Comparison of ENCODE assay signal across 32 cellular contexts in the genomic region with DNA sequence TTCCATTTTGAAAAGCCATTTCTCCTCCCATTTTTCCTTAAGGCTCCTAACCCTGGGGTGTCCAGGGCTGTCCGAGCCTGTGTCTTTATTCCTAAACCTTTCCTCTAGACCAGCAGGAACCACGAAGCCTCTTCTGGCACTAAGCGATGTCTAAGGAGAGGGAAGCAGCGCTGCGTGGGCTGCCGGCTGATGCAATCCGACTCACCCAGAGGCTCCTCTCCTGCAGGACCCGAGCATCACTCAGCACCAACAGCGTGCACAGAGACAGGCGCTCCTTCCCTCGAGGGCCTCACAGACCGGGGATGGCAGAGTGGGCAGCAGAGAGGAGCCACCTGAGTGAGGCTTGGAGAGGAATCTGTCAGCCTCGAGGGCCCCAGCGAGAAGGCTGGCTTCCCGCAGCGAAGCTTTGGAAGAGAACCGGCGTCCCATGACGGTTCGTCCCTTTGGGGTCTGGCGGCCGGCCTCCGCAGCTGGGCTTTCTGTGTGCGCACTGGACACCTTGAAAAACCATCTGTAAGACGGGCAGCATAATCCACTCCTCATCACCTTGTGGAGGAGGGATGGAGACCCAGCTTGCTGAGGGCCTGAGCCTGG.
A peak's percentile ranks its signal among the peaks of the same experiment; 100 is the strongest.
DNase-seq lines count a peak whose midpoint lies in the region; ATAC-seq and TF ChIP-seq lines count a peak whose summit lies in the region.
"Had no signal": no experiment of that assay in that cellular context is flagged by ENCODE, and none has a peak within 500 bp of the region (broad histone marks: within the 10 kb centered on the region; RNA-seq: fewer than 3 reads in every experiment).

No MANE protein-coding gene starts in this region.

- TF ChIP-seq CTCF in GM23338 (conservative IDR thresholded peaks at IDR 0.05; ENCODE audit: low read depth in 2 of 2) (no peak), mammary epithelial cell (conservative IDR thresholded peaks at IDR 0.05 in 1 of 2, IDR thresholded peaks at IDR 0.05 in 1 of 2; ENCODE audit: extremely low read depth in 1 of 2, insufficient read depth in 1 of 2, low read depth in 1 of 2, low read length in 2 of 2) (no peak), neural progenitor cell (IDR thresholded peaks at IDR 0.05) (no peak), mesothelial cell of epicardium (IDR thresholded peaks at IDR 0.05; ENCODE audit: unreplicated experiment) (no peak)

- peak overlapping the region; percentile 85 for H2AFZ ChIP-seq in GM23338
- H2AFZ ChIP-seq in mammary epithelial cell (ENCODE audit: low read depth, low read length) = peak overlapping the region; percentile 79
- peak overlapping the region; percentile 3 for H2AFZ ChIP-seq in neural progenitor cell (replicated peaks)

- H3K9me3 ChIP-seq in NT2/D1 (ENCODE audit: insufficient read depth, low read length) (no peaks in the 10 kb centered on the region), mammary epithelial cell (replicated peaks; ENCODE audit: insufficient read depth, low read length) (no peaks in the 10 kb centered on the region), neural progenitor cell (ENCODE audit: low read depth) (no peaks in the 10 kb centered on the region)
- H3K9me3 ChIP-seq: A549, HAP-1, pancreas had no signal

- H3K79me2 ChIP-seq in GM23338 (replicated peaks; ENCODE audit: insufficient read depth) (no peaks in the 10 kb centered on the region), mammary epithelial cell (ENCODE audit: insufficient read depth, low read length) (no peaks in the 10 kb centered on the region), neural progenitor cell (ENCODE audit: low read depth) (no peaks in the 10 kb centered on the region)

- H3K4me3 ChIP-seq in GM23338 (no peak overlapping the region), NT2/D1 (ENCODE audit: insufficient read length, low read depth) (no peak overlapping the region), mammary epithelial cell (replicated peaks in 1 of 3; ENCODE audit: insufficient read depth in 1 of 3, low read depth in 2 of 3, low read length in 3 of 3) (no peak overlapping the region), neural progenitor cell (no peak overlapping the region)
- H3K4me3 ChIP-seq: A549, HAP-1, pancreas, skin epidermis had no signal

- CTCF ChIA-PET in mammary epithelial cell (lab: Charles Lee; ENCODE audit: low non-redundant PET) (no interaction called here), T-cell (lab: Charles Lee) (no interaction called here)

- no TSS peak for BruUV-seq in mammary epithelial cell (replicated peaks; lab: Mats Ljungman, UMichigan)

- POLR2A ChIA-PET in T-cell (lab: Charles Lee) = no interaction called here

- ATAC-seq in GM23338 (peak; percentile 50; the same call in 2 of the 3 replicates), GM21390 (IDR thresholded peaks at IDR 0.05; ENCODE audit: unreplicated experiment) (no peak), T-cell (replicated peaks in 1 of 4) (no peak)
- ATAC-seq: A549; left lobe of liver; pancreas; PC-3; stimulated activated naive CD8-positive, alpha-beta T cell treated with anti-CD3 and anti-CD28 coated beads, Interleukin-15, Interleukin-2, amounts not matched to agents 100 U/mL and 50 U/mL, for 24 hours had no signal

- peaks cover 9% of the 10 kb centered on the region for H3K27me3 Mint-ChIP-seq in GM23338 (ENCODE audit: insufficient read depth, low read depth, poor library complexity)
- H3K27me3 Mint-ChIP-seq in neural progenitor cell (ENCODE audit: insufficient read depth, low read depth) = peaks cover 25% of the 10 kb centered on the region
- H3K27me3 Mint-ChIP-seq in mesothelial cell of epicardium (ENCODE audit: low read depth) = no peaks in the 10 kb centered on the region
- peaks cover 13 to 16% of the 10 kb centered on the region in 2 donors for H3K27me3 Mint-ChIP-seq in T-cell

- H3F3A ChIP-seq in GM23338 (replicated peaks; ENCODE audit: low read depth) = no peaks in the 10 kb centered on the region
- peaks cover 14% of the 10 kb centered on the region for H3F3A ChIP-seq in neural progenitor cell (ENCODE audit: low read depth)

- H3K4me2 ChIP-seq in GM23338 (no peak overlapping the region), mammary epithelial cell (ENCODE audit: insufficient read depth, low read depth, low read length) (no peak overlapping the region), neural progenitor cell (no peak overlapping the region)
- H3K4me2 ChIP-seq: A549 had no signal

- H3K4me3 Mint-ChIP-seq in GM23338 (no peak overlapping the region), neural progenitor cell (no peak overlapping the region), mesothelial cell of epicardium (no peak overlapping the region), T-cell (no peak overlapping the region)
- H3K4me3 Mint-ChIP-seq: activated naive CD8-positive, alpha-beta T cell treated with anti-CD3 and anti-CD28 coated beads for 36 hours; CD4-positive, alpha-beta T cell; dendritic cell treated with granulocyte-macrophage colony-stimulating factor and Interleukin-4, amounts not matched to agents 40 ng/mL and 50 ng/mL, for 4 days; naive B cell had no signal

- WGBS in mammary epithelial cell (ENCODE audit: low coverage, missing lambda C conversion rate) = 55% methylated on average over 23 of the region's 25 CpGs

- H3K9me3 Mint-ChIP-seq in GM23338 (no peaks in the 10 kb centered on the region; the same call in 2 of the 3 replicates), neural progenitor cell (no peaks in the 10 kb centered on the region), mesothelial cell of epicardium (no peaks in the 10 kb centered on the region), T-cell (no peaks in the 10 kb centered on the region)
- H3K9me3 Mint-ChIP-seq: activated naive CD8-positive, alpha-beta T cell treated with anti-CD3 and anti-CD28 coated beads for 36 hours; CD4-positive, alpha-beta T cell; dendritic cell treated with granulocyte-macrophage colony-stimulating factor and Interleukin-4, amounts not matched to agents 40 ng/mL and 50 ng/mL, for 4 days; naive B cell had no signal

- H4K20me1 ChIP-seq in GM23338 (replicated peaks; ENCODE audit: insufficient read depth) (no peaks in the 10 kb centered on the region), mammary epithelial cell (ENCODE audit: insufficient read depth, low read length) (no peaks in the 10 kb centered on the region), neural progenitor cell (ENCODE audit: low read depth) (no peaks in the 10 kb centered on the region)

- peak overlapping the region; percentile 42 for H3K9ac ChIP-seq in NT2/D1 (ENCODE audit: insufficient read length, low read depth)
- H3K9ac ChIP-seq in mammary epithelial cell (ENCODE audit: insufficient read depth, low read length) = no peak overlapping the region
- no peak overlapping the region for H3K9ac ChIP-seq in neural progenitor cell

- H3K27ac ChIP-seq in GM23338 (ENCODE audit: low read depth) = no peak overlapping the region
- no peak overlapping the region for H3K27ac ChIP-seq in mammary epithelial cell (ENCODE audit: insufficient read depth, low read depth, low read length)
- H3K27ac ChIP-seq in neural progenitor cell = no peak overlapping the region
- H3K27ac ChIP-seq: HL-60, pancreas, VCaP had no signal

- in situ Hi-C loops in mammary epithelial cell (cut with MboI; ENCODE audit: low sequenced_read_pairs in 2 of 2) = no loop called here

- intact Hi-C loops in mammary epithelial cell (cut with micrococcal nuclease) = no loop called here

- H3K27ac Mint-ChIP-seq in GM23338 (no peak overlapping the region), neural progenitor cell (peak overlapping the region; percentile 87), mesothelial cell of epicardium (no peak overlapping the region), T-cell (no peak overlapping the region)
- H3K27ac Mint-ChIP-seq: activated naive CD8-positive, alpha-beta T cell treated with anti-CD3 and anti-CD28 coated beads for 36 hours; CD4-positive, alpha-beta T cell; dendritic cell treated with granulocyte-macrophage colony-stimulating factor and Interleukin-4, amounts not matched to agents 40 ng/mL and 50 ng/mL, for 4 days had no signal

- no peaks in the 10 kb centered on the region for H3K9me2 ChIP-seq in GM23338 (ENCODE audit: insufficient read depth)

- H3K36me3 Mint-ChIP-seq in GM23338 (ENCODE audit: low read depth) (no peaks in the 10 kb centered on the region), neural progenitor cell (no peaks in the 10 kb centered on the region), mesothelial cell of epicardium (no peaks in the 10 kb centered on the region), T-cell (no peaks in the 10 kb centered on the region)
- H3K36me3 Mint-ChIP-seq: activated naive CD8-positive, alpha-beta T cell treated with anti-CD3 and anti-CD28 coated beads for 36 hours; naive B cell had no signal

- DNase-seq in GM23338 (ENCODE audit: low spot score) (no peak), NT2/D1 (ENCODE audit: low read depth, low spot score) (no peak), mammary epithelial cell (no peak), neural progenitor cell (ENCODE audit: low spot score) (no peak), mesothelial cell of epicardium (ENCODE audit: low spot score in 2 of 2, unreplicated experiment in 2 of 2) (no peak), T-cell (no peak), occipital lobe (lab: John Stamatoyannopoulos, UW) (no peak)
- DNase-seq: activated CD4-positive, alpha-beta T cell treated with anti-CD3 and anti-CD28 coated beads for 48 hours; activated CD8-positive, alpha-beta memory T cell treated with anti-CD3 and anti-CD28 coated beads for 24 hours; activated naive CD8-positive, alpha-beta T cell treated with anti-CD3 and anti-CD28 coated beads for 36 hours; activated T-cell treated with anti-CD3 and anti-CD28 coated beads for 4 hours; CD4-positive, alpha-beta T cell; central memory CD4-positive, alpha-beta T cell; midbrain; naive B cell; NCI-H1417 treated with DMSO at 0.1 percent for 48 hours; NCI-H2029 treated with DMSO at 0.1 percent for 48 hours; NCI-H524 treated with DMSO at 0.1 percent for 48 hours; NK-92 treated with Interleukin-12 subunit alpha and Interleukin-12 subunit beta, amount 100 ng/mL, for 24 hours; pancreas; PC-3; retina; SHP77 treated with DMSO at 0.1 percent for 48 hours; stimulated activated naive CD8-positive, alpha-beta T cell treated with anti-CD3 and anti-CD28 coated beads, Interleukin-15, Interleukin-2, amounts not matched to agents 100 U/mL and 50 U/mL, for 24 hours had no signal

- dilution Hi-C loops in mammary epithelial cell (cut with HindIII; ENCODE audit: low sequenced_read_pairs) = loop anchor here (5.0 kb wide), 1 partner anchor 100 kb away; no protein-coding TSS in a partner anchor

- H3K27me3 ChIP-seq in GM23338 (ENCODE audit: insufficient read depth) (no peaks in the 10 kb centered on the region), NT2/D1 (ENCODE audit: insufficient read depth, insufficient read length) (peaks cover 4% of the 10 kb centered on the region), mammary epithelial cell (ENCODE audit: insufficient read depth, low read length) (no peaks in the 10 kb centered on the region), neural progenitor cell (no peaks in the 10 kb centered on the region)
- H3K27me3 ChIP-seq: pancreas had no signal

- H3K4me1 Mint-ChIP-seq in GM23338 = peaks cover 13% of the 10 kb centered on the region
- H3K4me1 Mint-ChIP-seq in neural progenitor cell = peaks cover 37% of the 10 kb centered on the region
- H3K4me1 Mint-ChIP-seq in mesothelial cell of epicardium = peaks cover 8% of the 10 kb centered on the region
- no peaks in the 10 kb centered on the region for H3K4me1 Mint-ChIP-seq in T-cell
- H3K4me1 Mint-ChIP-seq: naive B cell had no signal

- H3K4me1 ChIP-seq in GM23338 (ENCODE audit: insufficient read depth) (no peaks in the 10 kb centered on the region), NT2/D1 (ENCODE audit: insufficient read depth, insufficient read length) (peaks cover 24% of the 10 kb centered on the region), mammary epithelial cell (ENCODE audit: insufficient read depth, low read length) (peaks cover 27% of the 10 kb centered on the region), neural progenitor cell (peaks cover 10% of the 10 kb centered on the region)
- H3K4me1 ChIP-seq: HAP-1, pancreas had no signal

- H3K36me3 ChIP-seq in GM23338 (ENCODE audit: insufficient read depth) (no peaks in the 10 kb centered on the region), NT2/D1 (ENCODE audit: insufficient read depth, insufficient read length, low read length) (no peaks in the 10 kb centered on the region), mammary epithelial cell (ENCODE audit: insufficient read depth, low read length) (no peaks in the 10 kb centered on the region), neural progenitor cell (no peaks in the 10 kb centered on the region)
- H3K36me3 ChIP-seq: HAP-1, pancreas had no signal

Comparison
In these comparisons a context has a peak if more than half of its experiments do, and no peak if none do; other contexts are left out.
1. H2AFZ ChIP-seq: peak in every context shown above with its lines; median percentile 85 in GM23338; 79 in mammary epithelial cell; 3 in neural progenitor cell.